In the genomic region with DNA sequence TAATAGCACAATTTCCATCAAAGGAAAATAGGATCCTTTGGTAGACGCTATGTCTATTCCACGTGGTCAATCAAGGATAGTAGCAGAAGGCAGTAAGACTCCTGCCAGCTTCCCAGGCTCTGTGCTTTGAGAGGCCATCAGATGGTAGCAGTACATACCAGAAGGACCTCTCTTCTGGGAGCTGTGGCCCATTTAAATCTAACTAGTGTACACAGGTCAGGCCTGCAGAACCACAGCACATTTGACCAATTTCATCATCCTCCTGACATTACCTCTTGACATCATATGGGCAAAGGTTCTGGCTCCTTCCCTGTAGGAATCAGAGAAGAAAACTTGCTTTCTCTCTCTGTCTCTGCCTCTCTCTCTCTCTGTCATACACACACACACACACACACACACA, we compare ENCODE assay signal across 20 cellular contexts.
DNase-seq lines count a peak whose midpoint lies in the region; ATAC-seq and TF ChIP-seq lines count a peak whose summit lies in the region.
"Had no signal": no experiment of that assay in that cellular context is flagged by ENCODE, and none has a peak within 500 bp of the region (broad histone marks: within the 10 kb centered on the region; RNA-seq: fewer than 3 reads in every experiment).

No MANE protein-coding gene starts in this region.

- H3K36me3 ChIP-seq in cardiac muscle cell: no peaks in the 10 kb centered on the region
- no peaks in the 10 kb centered on the region for H3K36me3 ChIP-seq in WERI-Rb-1
- H3K36me3 ChIP-seq: ovary had no signal

- DNase-seq in cardiac muscle cell (ENCODE audit: low read depth in 1 of 2, low spot score in 1 of 2) (peak in 1 of 2 donors; percentile 51), cardiac septum (ENCODE audit: low spot score) (no peak), WERI-Rb-1 (no peak), iris pigment epithelial cell (ENCODE audit: low read depth) (peak; percentile 7), ecto neural progenitor cell (ENCODE audit: low spot score) (no peak)
- DNase-seq: activated CD4-positive, alpha-beta T cell treated with anti-CD3 and anti-CD28 coated beads for 1 hour; activated CD8-positive, alpha-beta memory T cell treated with anti-CD3 and anti-CD28 coated beads, Interleukin-2, amount 50 U/mL, for 48 hours; activated naive CD4-positive, alpha-beta T cell treated with Interleukin-2 at 50 U/mL for 16 hours; CD4-positive, CD25-positive, alpha-beta regulatory T cell; DND-41; glutamatergic neuron; kidney; NCI-H2107; NCI-H774; ovary; T-helper 17 cell had no signal

- TF ChIP-seq CTCF in cardiac muscle cell (IDR thresholded peaks at IDR 0.05; ENCODE audit: low read depth, low read length) (peak; percentile 21), WERI-Rb-1 (IDR thresholded peaks at IDR 0.05; ENCODE audit: low read depth, low read length) (0 out of 2 replicates have a peak, but pooled peaks have one; percentile 34)

- ATAC-seq in GM18858 (IDR thresholded peaks at IDR 0.05; ENCODE audit: unreplicated experiment) (no peak), GM19397 (IDR thresholded peaks at IDR 0.05; ENCODE audit: unreplicated experiment) (no peak), GM21515 (IDR thresholded peaks at IDR 0.05; ENCODE audit: unreplicated experiment) (no peak)
- ATAC-seq: T-helper 17 cell had no signal

- intact Hi-C loops in cardiac septum (cut with DNase I): no loop called here

- H3K9me3 ChIP-seq in cardiac muscle cell (ENCODE audit: low read depth) (no peaks in the 10 kb centered on the region), WERI-Rb-1 (ENCODE audit: severe bottlenecking) (no peaks in the 10 kb centered on the region)
- H3K9me3 ChIP-seq: ovary had no signal

- H3K4me1 ChIP-seq in cardiac muscle cell (ENCODE audit: low read depth): peaks cover under 1% of the 10 kb centered on the region

- H3K27me3 ChIP-seq in cardiac muscle cell (no peaks in the 10 kb centered on the region), WERI-Rb-1 (ENCODE audit: insufficient read depth, low read depth, severe bottlenecking) (no peaks in the 10 kb centered on the region)
- H3K27me3 ChIP-seq: ovary had no signal

- H3K27ac ChIP-seq in cardiac muscle cell (no peak overlapping the region), WERI-Rb-1 (no peak overlapping the region)
- H3K27ac ChIP-seq: 22Rv1, ovary had no signal

- H3K4me3 ChIP-seq in cardiac muscle cell (no peak overlapping the region), WERI-Rb-1 (ENCODE audit: low read depth, low read length) (no peak overlapping the region)
- H3K4me3 ChIP-seq: ovary had no signal
